ENCODE assay signal across 9 cellular contexts in genomic region chr18:23143871-23144270, GRCh38. TPM values are rescaled to one million over a fixed set of nuclear protein-coding genes. Genes with fewer than 3 reads are reported as not detected.
DNase-seq lines count a peak whose midpoint lies in the region; ATAC-seq and TF ChIP-seq lines count a peak whose summit lies in the region.
"Had no signal": no experiment of that assay in that cellular context is flagged by ENCODE, and none has a peak within 500 bp of the region (broad histone marks: within the 10 kb centered on the region; RNA-seq: fewer than 3 reads in every experiment).

No MANE protein-coding gene starts in this region.

- peak overlapping the region; percentile 43 to 63 (median 54) for H3K27ac ChIP-seq in esophagus muscularis mucosa (replicated peaks in 1 of 4)

- H3K9me3 Mint-ChIP-seq in osteocyte (ENCODE audit: unreplicated experiment): no peaks in the 10 kb centered on the region

- H3K36me3 Mint-ChIP-seq in osteocyte (ENCODE audit: unreplicated experiment): peaks cover 13% of the 10 kb centered on the region

- no peak for TF ChIP-seq POLR2A in esophagus muscularis mucosa (IDR thresholded peaks at IDR 0.05; ENCODE audit: low read depth)

- WGBS in esophagus muscularis mucosa: 51% methylated on average over 8 of the region's 9 CpGs

- ATAC-seq in HG02798 (IDR thresholded peaks at IDR 0.05; ENCODE audit: poor library complexity, unreplicated experiment) (no peak), GM18870 (IDR thresholded peaks at IDR 0.05; ENCODE audit: unreplicated experiment) (no peak), HG03280 (IDR thresholded peaks at IDR 0.05; ENCODE audit: unreplicated experiment) (no peak)

- TF ChIP-seq EP300 in esophagus muscularis mucosa (IDR thresholded peaks at IDR 0.05): no peak

- DNase-seq in CMK (ENCODE audit: low read depth) (peak; percentile 37), RPMI7951 (ENCODE audit: low read depth) (peak; percentile 69), esophagus muscularis mucosa (ENCODE audit: extremely low spot score) (no peak), osteocyte (ENCODE audit: extremely low spot score, unreplicated experiment) (no peak), T-helper 9 cell (no peak)
- DNase-seq: NCI-H82 had no signal

- H3K27ac Mint-ChIP-seq in osteocyte (ENCODE audit: unreplicated experiment): peak overlapping the region; percentile 86

- no peaks in the 10 kb centered on the region for H3K9me3 ChIP-seq in esophagus muscularis mucosa

- no peak for TF ChIP-seq CTCF in esophagus muscularis mucosa (IDR thresholded peaks at IDR 0.05)
- no peak for TF ChIP-seq CTCF in osteocyte (IDR thresholded peaks at IDR 0.05)

- intact Hi-C loops in esophagus muscularis mucosa (cut with DNase I): no loop called here

- H3K4me3 ChIP-seq in esophagus muscularis mucosa: no peak overlapping the region

- peaks cover 54% of the 10 kb centered on the region for H3K4me1 Mint-ChIP-seq in osteocyte (ENCODE audit: unreplicated experiment)

- peaks cover 3 to 34% (median 30%) of the 10 kb centered on the region in 4 donors for H3K4me1 ChIP-seq in esophagus muscularis mucosa

- no peaks in the 10 kb centered on the region for H3K27me3 Mint-ChIP-seq in osteocyte (ENCODE audit: unreplicated experiment)

- H3K36me3 ChIP-seq in esophagus muscularis mucosa: no peaks in the 10 kb centered on the region

- H3K4me3 Mint-ChIP-seq in osteocyte (ENCODE audit: unreplicated experiment): peak overlapping the region; percentile 46

- peaks cover 0 to 13% (median 0%) of the 10 kb centered on the region in 4 donors for H3K27me3 ChIP-seq in esophagus muscularis mucosa

RNA-seq across cellular contexts. Expression of gene CABLES1, which starts 8.6 kb away (rescaled TPM):
- 0.88 and 1.9 TPM in 2 replicates for total RNA-seq in RPMI7951 (2014; rRNA removed; shearing (Covaris generic))
- total RNA-seq in esophagus muscularis mucosa (1 to 10 TPM; 3.8 to 8.3 (median 6.4) TPM), osteocyte (50.9 and 51.2 TPM in 2 replicates)

Comparison
In these comparisons a context has a peak if more than half of its experiments do, and no peak if none do; other contexts are left out.
1. DNase-seq: peak in CMK (single experiment) and RPMI7951 (single experiment); none in esophagus muscularis mucosa (single experiment), osteocyte (single experiment) and T-helper 9 cell (single experiment).